In genomic region chr3:39154323-39155021, GRCh38 we compare ENCODE assay signal across 1 cellular context.
TF ChIP-seq lines count a peak whose summit lies in the region.

No MANE protein-coding gene starts in this region.

TF ChIP-seq in H1, 55 proteins besides CTCF, POLR2A, EP300 and RAD21:
- peak; percentile 41 for TF ChIP-seq TAF7 (optimal IDR thresholded peaks at IDR 0.05; ENCODE audit: borderline replicate concordance, low read depth, low read length)
- TF ChIP-seq FOSL1 (IDR thresholded peaks at IDR 0.05; ENCODE audit: insufficient read depth, low read depth, low read length): no peak
- peak; percentile 23 for TF ChIP-seq KDM4A (IDR thresholded peaks at IDR 0.05; ENCODE audit: low read depth, low read length, severe bottlenecking)
- peak; percentile 63; the same call in 1 of the 2 replicates for TF ChIP-seq RBBP5 (IDR thresholded peaks at IDR 0.05; ENCODE audit: borderline replicate concordance, low read depth, low read length)
- peak; percentile 75 for TF ChIP-seq SP1 (IDR thresholded peaks at IDR 0.05; ENCODE audit: low read depth, low read length)
- no peak for TF ChIP-seq SP2 (IDR thresholded peaks at IDR 0.05; ENCODE audit: low read length)
- TF ChIP-seq POU5F1 (IDR thresholded peaks at IDR 0.05; ENCODE audit: low read depth, low read length): no peak
- peak; percentile 54 for TF ChIP-seq POLR2AphosphoS5 (IDR thresholded peaks at IDR 0.05; ENCODE audit: low read depth, low read length)
- no peak for TF ChIP-seq CEBPB (IDR thresholded peaks at IDR 0.05; ENCODE audit: low read depth, low read length)
- peak; percentile 44; the same call in 1 of the 2 replicates for TF ChIP-seq CREB1 (IDR thresholded peaks at IDR 0.05)
- no peak for TF ChIP-seq KDM1A (IDR thresholded peaks at IDR 0.05; ENCODE audit: borderline replicate concordance, low read length)
- TF ChIP-seq RFX5 (IDR thresholded peaks at IDR 0.05; ENCODE audit: borderline replicate concordance, low read depth, low read length): no peak
- peak; percentile 91 for TF ChIP-seq CTBP2 (IDR thresholded peaks at IDR 0.05; ENCODE audit: borderline replicate concordance, insufficient read depth, insufficient read length, low read length)
- peak; percentile 54 for TF ChIP-seq PHF8 (conservative IDR thresholded peaks at IDR 0.05; ENCODE audit: low read depth, low read length)
- no peak for TF ChIP-seq JUND (IDR thresholded peaks at IDR 0.05; ENCODE audit: low read length)
- peak; percentile 87 for TF ChIP-seq TBP (IDR thresholded peaks at IDR 0.05; ENCODE audit: low read depth, low read length)
- TF ChIP-seq BCL11A (IDR thresholded peaks at IDR 0.05; ENCODE audit: low read depth in 2 of 2, low read length in 2 of 2): no peak
- peak; percentile 88 to 92; a peak in 3 of 4 replicates for TF ChIP-seq SIN3A (conservative IDR thresholded peaks at IDR 0.05 in 1 of 2, IDR thresholded peaks at IDR 0.05 in 1 of 2; ENCODE audit: low read depth in 1 of 2, low read length in 2 of 2)
- peak; percentile 60 for TF ChIP-seq MAX (IDR thresholded peaks at IDR 0.05)
- peak; percentile 80 for TF ChIP-seq ASH2L (IDR thresholded peaks at IDR 0.05; ENCODE audit: low read length)
- TF ChIP-seq KDM5A (IDR thresholded peaks at IDR 0.05; ENCODE audit: low read length): no peak
- TF ChIP-seq ATF2 (IDR thresholded peaks at IDR 0.05; ENCODE audit: low read length): peak; percentile 44; the same call in 1 of the 2 replicates
- no peak for TF ChIP-seq SIX5 (IDR thresholded peaks at IDR 0.05; ENCODE audit: low read depth, low read length)
- TF ChIP-seq BRCA1 (IDR thresholded peaks at IDR 0.05; ENCODE audit: low read depth, low read length): no peak
- no peak for TF ChIP-seq HDAC6 (IDR thresholded peaks at IDR 0.05; ENCODE audit: low read depth, low read length)
- no peak for TF ChIP-seq SIRT6 (IDR thresholded peaks at IDR 0.05; ENCODE audit: low read length)
- peak; percentile 60 to 88; a peak in 1 of 4 replicates for TF ChIP-seq HDAC2 (IDR thresholded peaks at IDR 0.05; ENCODE audit: borderline replicate concordance in 1 of 2, low read depth in 2 of 2, low read length in 2 of 2)
- TF ChIP-seq CHD2 (IDR thresholded peaks at IDR 0.05; ENCODE audit: low read length): peak; percentile 41; the same call in 1 of the 2 replicates
- TF ChIP-seq USF2 (IDR thresholded peaks at IDR 0.05; ENCODE audit: low read length): peak; percentile 63; the same call in 1 of the 2 replicates
- TF ChIP-seq TEAD4 (IDR thresholded peaks at IDR 0.05; ENCODE audit: low read depth, low read length): peak; percentile 70
- TF ChIP-seq TAF1 (IDR thresholded peaks at IDR 0.05; ENCODE audit: low read depth, low read length): peak; percentile 70; the same call in 1 of the 2 replicates
TF ChIP-seq in H1: peak in this region for 18.
